13 cellular contexts compared by ENCODE assay signal in the genomic region with DNA sequence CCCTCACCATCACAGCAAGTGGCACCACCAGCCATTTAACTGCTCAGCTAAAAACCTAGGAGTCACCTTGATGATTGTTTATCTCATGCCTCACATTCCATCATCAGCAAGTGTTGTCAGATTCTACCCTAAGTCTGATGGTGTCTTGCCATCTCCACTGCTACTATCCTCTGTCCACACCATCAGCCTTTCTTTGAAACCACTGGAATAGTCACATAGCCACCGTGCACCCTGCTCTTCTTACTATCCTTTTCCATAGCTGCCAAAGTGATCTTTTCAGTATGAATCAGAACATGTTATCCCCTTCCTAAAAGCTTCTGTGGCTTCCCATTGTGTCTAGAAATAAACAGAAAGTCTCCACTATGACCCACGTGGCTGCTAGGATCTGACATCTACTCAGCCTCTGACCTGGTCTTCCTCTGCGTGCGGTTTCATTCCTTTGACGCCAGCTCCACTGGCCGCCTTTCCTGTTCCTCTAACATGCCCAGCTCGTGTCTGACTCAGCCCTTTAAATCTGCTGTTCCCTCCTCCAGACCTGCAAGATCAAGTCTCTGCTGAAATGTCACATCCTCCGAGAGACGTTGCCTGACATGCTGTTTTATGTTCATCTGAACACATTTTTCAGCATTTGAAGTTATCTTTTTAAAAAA. TPM values are rescaled to one million over a fixed set of nuclear protein-coding genes. Genes with fewer than 3 reads are reported as not detected.
DNase-seq lines count a peak whose midpoint lies in the region; ATAC-seq and TF ChIP-seq lines count a peak whose summit lies in the region.
"Had no signal": no experiment of that assay in that cellular context is flagged by ENCODE, and none has a peak within 500 bp of the region (broad histone marks: within the 10 kb centered on the region; RNA-seq: fewer than 3 reads in every experiment).

No MANE protein-coding gene starts in this region.

- no peak for TF ChIP-seq EP300 in transverse colon (IDR thresholded peaks at IDR 0.05; ENCODE audit: low read depth)

- 55 to 64% methylated on average over 8 to 9 of the region's 9 CpGs for WGBS in transverse colon (ENCODE audit: low coverage in 1 of 2), 2 donors

- peaks cover 10% of the 10 kb centered on the region for H3K4me1 Mint-ChIP-seq in activated CD8-positive, alpha-beta memory T cell treated with anti-CD3 and anti-CD28 coated beads, Interleukin-2, amount 10 ng/mL, durations not matched to agents 7 days and 5 days
- H3K4me1 Mint-ChIP-seq: activated B cell treated with CpG ODN at 0.5 μM for 24 hours had no signal

- H3K27ac Mint-ChIP-seq in activated CD8-positive, alpha-beta memory T cell treated with anti-CD3 and anti-CD28 coated beads, Interleukin-2, amount 10 ng/mL, durations not matched to agents 7 days and 5 days = no peak overlapping the region
- H3K27ac Mint-ChIP-seq: activated B cell treated with CpG ODN at 0.5 μM for 24 hours had no signal

- H3K36me3 ChIP-seq in lower lobe of right lung (no peaks in the 10 kb centered on the region), transverse colon (no peaks in the 10 kb centered on the region)
- H3K36me3 ChIP-seq: esophagus muscularis mucosa, thyroid gland had no signal

- H3K4me3 ChIP-seq in astrocyte of the spinal cord (ENCODE audit: low read depth, low read length) (no peak overlapping the region), lower lobe of right lung (no peak overlapping the region), transverse colon (no peak overlapping the region)
- H3K4me3 ChIP-seq: esophagus muscularis mucosa, thyroid gland had no signal

- peaks cover 19% of the 10 kb centered on the region for H3K27me3 Mint-ChIP-seq in activated CD8-positive, alpha-beta memory T cell treated with anti-CD3 and anti-CD28 coated beads, Interleukin-2, amount 10 ng/mL, durations not matched to agents 7 days and 5 days

- no peak for TF ChIP-seq CTCF in astrocyte of the spinal cord (IDR thresholded peaks at IDR 0.05; ENCODE audit: low read depth, low read length)
- no peak for TF ChIP-seq CTCF in lower lobe of right lung (IDR thresholded peaks at IDR 0.05)
- no peak for TF ChIP-seq CTCF in transverse colon (IDR thresholded peaks at IDR 0.05)

- ATAC-seq in activated CD8-positive, alpha-beta memory T cell treated with anti-CD3 and anti-CD28 coated beads, Interleukin-2, amount 10 ng/mL, durations not matched to agents 7 days and 5 days = peak; percentile 55
- ATAC-seq in lower lobe of right lung (peak; percentile 76 to 92), GM19328 (IDR thresholded peaks at IDR 0.05; ENCODE audit: unreplicated experiment) (no peak), GM18511 (IDR thresholded peaks at IDR 0.05; ENCODE audit: unreplicated experiment) (no peak)

- H3K4me1 ChIP-seq in lower lobe of right lung (no peaks in the 10 kb centered on the region), transverse colon (no peaks in the 10 kb centered on the region)
- H3K4me1 ChIP-seq: esophagus muscularis mucosa, thyroid gland had no signal

- H3K9me3 Mint-ChIP-seq in activated CD8-positive, alpha-beta memory T cell treated with anti-CD3 and anti-CD28 coated beads, Interleukin-2, amount 10 ng/mL, durations not matched to agents 7 days and 5 days (ENCODE audit: low read depth) = no peaks in the 10 kb centered on the region
- H3K9me3 Mint-ChIP-seq: activated B cell treated with CpG ODN at 0.5 μM for 24 hours had no signal

- no peak overlapping the region for H3K27ac ChIP-seq in lower lobe of right lung
- H3K27ac ChIP-seq in transverse colon = no peak overlapping the region
- H3K27ac ChIP-seq: thyroid gland had no signal

- intact Hi-C loops in lower lobe of right lung (cut with DNase I) (no loop called here), transverse colon (cut with DNase I; ENCODE audit: low total_unique reads) (no loop called here)

- peak; percentile 50 for DNase-seq in activated CD8-positive, alpha-beta memory T cell treated with anti-CD3 and anti-CD28 coated beads, Interleukin-2, amount 10 ng/mL, durations not matched to agents 7 days and 5 days
- no peak for DNase-seq in activated CD8-positive, alpha-beta memory T cell treated with anti-CD3 and anti-CD28 coated beads, Interleukin-2, amount 50 U/mL, for 4 hours
- DNase-seq in astrocyte of the spinal cord (ENCODE audit: low read depth, low spot score) = peak; percentile 32
- peak; percentile 65 for DNase-seq in lower lobe of right lung
- peak; percentile 33 for DNase-seq in transverse colon
- no peak for DNase-seq in NCI-H226
- DNase-seq: ACHN, activated B cell treated with CpG ODN at 0.5 μM for 24 hours, NCI-H2171 had no signal

- no peaks in the 10 kb centered on the region for H3K36me3 Mint-ChIP-seq in activated CD8-positive, alpha-beta memory T cell treated with anti-CD3 and anti-CD28 coated beads, Interleukin-2, amount 10 ng/mL, durations not matched to agents 7 days and 5 days

- in situ Hi-C loops in astrocyte of the spinal cord (cut with HindIII; ENCODE audit: low sequenced_read_pairs) = no loop called here
- in situ Hi-C loops in transverse colon (cut with MboI; ENCODE audit: low pct_ligation_motif_present in 1 of 4, low pct_unique_long_range_greater_than_20kb in 1 of 4, low sequenced_read_pairs in 3 of 4) = loop anchor here in 1 of 4 donors (25.0 kb wide), 1 partner anchor 234 kb away; no protein-coding TSS in a partner anchor

- no peaks in the 10 kb centered on the region for H3K27me3 ChIP-seq in lower lobe of right lung (ENCODE audit: low read depth)
- no peaks in the 10 kb centered on the region for H3K27me3 ChIP-seq in transverse colon
- H3K27me3 ChIP-seq: esophagus muscularis mucosa, thyroid gland had no signal

- CTCF ChIA-PET in activated CD8-positive, alpha-beta memory T cell treated with anti-CD3 and anti-CD28 coated beads, Interleukin-2, amount 10 ng/mL, durations not matched to agents 7 days and 5 days (lab: Charles Lee) = interaction anchor here (1.1 kb wide), 1 partner anchor 12 kb away, joined by 4 read pairs; no protein-coding TSS in a partner anchor

- no peak for TF ChIP-seq POLR2A in transverse colon (IDR thresholded peaks at IDR 0.05)

- H3K4me3 Mint-ChIP-seq in activated CD8-positive, alpha-beta memory T cell treated with anti-CD3 and anti-CD28 coated beads, Interleukin-2, amount 10 ng/mL, durations not matched to agents 7 days and 5 days = no peak overlapping the region
- H3K4me3 Mint-ChIP-seq: activated B cell treated with CpG ODN at 0.5 μM for 24 hours had no signal

- H3K9me3 ChIP-seq in lower lobe of right lung (no peaks in the 10 kb centered on the region), transverse colon (no peaks in the 10 kb centered on the region)
- H3K9me3 ChIP-seq: esophagus muscularis mucosa, thyroid gland had no signal

RNA-seq across cellular contexts. Expression of gene CHN2, which starts 16.5 kb away (rescaled TPM):
- total RNA-seq in activated CD8-positive, alpha-beta memory T cell treated with anti-CD3 and anti-CD28 coated beads, Interleukin-2, amount 10 ng/mL, durations not matched to agents 7 days and 5 days = 10 to 100 TPM; 10.1 to 12.6 TPM
- 14.2 TPM for total RNA-seq in lower lobe of right lung
- 10 to 100 TPM in 3 of 4 donors, 1 to 10 TPM in 1; 5.6 to 36.7 (median 16.8) TPM for total RNA-seq in transverse colon

RNA-seq across cellular contexts. Expression of gene CPVL, which starts 31.8 kb away (rescaled TPM):
- total RNA-seq in activated CD8-positive, alpha-beta memory T cell treated with anti-CD3 and anti-CD28 coated beads, Interleukin-2, amount 10 ng/mL, durations not matched to agents 7 days and 5 days = 1 to 10 TPM in 1 of 2 experiments, under 1 TPM in 1; 0.33 to 1.8 TPM
- total RNA-seq in lower lobe of right lung (49.4 TPM), transverse colon (1 to 10 TPM in 3 of 4 donors, under 1 TPM in 1; 0.75 to 9.7 (median 4.8) TPM)
- total RNA-seq: activated B cell treated with CpG ODN at 0.5 μM for 24 hours had no signal

Comparison
In these comparisons a context has a peak if more than half of its experiments do, and no peak if none do; other contexts are left out.
1. DNase-seq: peak in activated CD8-positive, alpha-beta memory T cell treated with anti-CD3 and anti-CD28 coated beads, Interleukin-2, amount 10 ng/mL, durations not matched to agents 7 days and 5 days (single experiment), astrocyte of the spinal cord (single experiment), lower lobe of right lung (single experiment) and transverse colon (single experiment); none in activated CD8-positive, alpha-beta memory T cell treated with anti-CD3 and anti-CD28 coated beads, Interleukin-2, amount 50 U/mL, for 4 hours (single experiment) and NCI-H226 (single experiment).
2. ATAC-seq: peak in activated CD8-positive, alpha-beta memory T cell treated with anti-CD3 and anti-CD28 coated beads, Interleukin-2, amount 10 ng/mL, durations not matched to agents 7 days and 5 days (single experiment) and lower lobe of right lung (2 of 2); none in GM19328 (single experiment) and GM18511 (single experiment).